15 cellular contexts compared by ENCODE assay signal in genomic region chr22:44648085-44648820, GRCh38. TPM values are rescaled to one million over a fixed set of nuclear protein-coding genes. Genes with fewer than 3 reads are reported as not detected.
DNase-seq lines count a peak whose midpoint lies in the region; ATAC-seq and TF ChIP-seq lines count a peak whose summit lies in the region.
"Had no signal": no experiment of that assay in that cellular context is flagged by ENCODE, and none has a peak within 500 bp of the region (broad histone marks: within the 10 kb centered on the region; RNA-seq: fewer than 3 reads in every experiment).

No MANE protein-coding gene starts in this region.

- no peak overlapping the region for H3K27ac ChIP-seq in H9 (ENCODE audit: insufficient read length, low read depth, low read length)
- H3K27ac ChIP-seq in duodenal mucosa (ENCODE audit: low read depth, low read length) = peak overlapping the region; percentile 50
- H3K27ac ChIP-seq in skin epidermis = peak overlapping the region in 20 of 21 experiments; percentile 47 to 92 (median 74)
- H3K27ac ChIP-seq: SJSA1 had no signal

- no peak overlapping the region for H3K4me3 ChIP-seq in duodenal mucosa (ENCODE audit: low read depth in 1 of 2, low read length in 2 of 2)
- H3K4me3 ChIP-seq in skin epidermis = no peak overlapping the region
- H3K4me3 ChIP-seq: SJSA1 had no signal

- H2BK20ac ChIP-seq in H9 (ENCODE audit: low read depth, low read length, poor library complexity, severe bottlenecking) = no peak overlapping the region

- peaks cover 50% of the 10 kb centered on the region for H3K27me3 Mint-ChIP-seq in H9 (ENCODE audit: low read depth)
- H3K27me3 Mint-ChIP-seq: activated CD4-positive, alpha-beta T cell treated with anti-CD3 and anti-CD28 coated beads for 36 hours had no signal

- H4K8ac ChIP-seq in H9 (replicated peaks; ENCODE audit: insufficient read length, low read depth, low read length) = no peak overlapping the region

- H3K14ac ChIP-seq in H9 (ENCODE audit: insufficient read depth, low read length) = no peak overlapping the region; the same call in 1 of the 2 replicates

- WGBS in H9 (ENCODE audit: extremely low coverage, insufficient read length, low lambda C conversion rate) = no CpG with 5 or more reads among the region's 12 CpGs

- H2BK12ac ChIP-seq in H9 (ENCODE audit: insufficient read length, low read depth, low read length) = no peak overlapping the region

- H3K56ac ChIP-seq in H9 (ENCODE audit: insufficient read length, low read depth, low read length) = no peak overlapping the region

- H3K9ac ChIP-seq in H9 (ENCODE audit: extremely low read depth, insufficient read length, low read length) (no peak overlapping the region), duodenal mucosa (ENCODE audit: low read depth in 1 of 2, low read length in 2 of 2) (no peak overlapping the region)

- ATAC-seq in left lobe of liver (peak; percentile 57), HG03097 (IDR thresholded peaks at IDR 0.05; ENCODE audit: low FRiP score, unreplicated experiment) (no peak)
- ATAC-seq: activated CD4-positive, alpha-beta T cell treated with anti-CD3 and anti-CD28 coated beads for 36 hours had no signal

- H3K23me2 ChIP-seq in H9 (ENCODE audit: insufficient read length, low read depth, low read length, poor library complexity, severe bottlenecking) = no peaks in the 10 kb centered on the region

- H3K4me2 ChIP-seq in H9 (ENCODE audit: insufficient read depth, insufficient read length, low read length) = no peak overlapping the region

- H3K27ac Mint-ChIP-seq in H9 = no peak overlapping the region
- H3K27ac Mint-ChIP-seq: activated CD4-positive, alpha-beta T cell treated with anti-CD3 and anti-CD28 coated beads for 36 hours; nephron had no signal

- no peak overlapping the region for H3T11ph ChIP-seq in H9 (ENCODE audit: low read length)

- H4K5ac ChIP-seq in H9 (ENCODE audit: insufficient read length, low read depth, low read length) = no peak overlapping the region

- no peak overlapping the region for H2AK5ac ChIP-seq in H9 (ENCODE audit: insufficient read length, low read length)

- H3K79me1 ChIP-seq in H9 (ENCODE audit: insufficient read depth, low read depth, low read length, poor library complexity, severe bottlenecking) = no peaks in the 10 kb centered on the region

- DNase-seq in H9 = peak; percentile 25
- DNase-seq in left lobe of liver (ENCODE audit: low spot score) = no peak
- DNase-seq in T-helper 2 cell = no peak
- no peak for DNase-seq in NCI-H2227 (lab: John Stamatoyannopoulos, UW; ENCODE audit: unreplicated experiment)
- DNase-seq in NOMO-1 treated with DMSO at 0.1 percent for 48 hours (lab: John Stamatoyannopoulos, UW; ENCODE audit: unreplicated experiment) = no peak
- DNase-seq: activated CD4-positive, alpha-beta T cell treated with anti-CD3 and anti-CD28 coated beads for 36 hours; activated naive CD4-positive, alpha-beta T cell treated with anti-CD3 and anti-CD28 coated beads, Interleukin-2, amount 50 U/mL, for 16 hours; cortex of kidney; stimulated activated CD4-positive, alpha-beta T cell treated with anti-CD3 and anti-CD28 coated beads, Interleukin-2, amount 100 ng/mL, for 48 hours had no signal

- peaks cover 4 to 21% of the 10 kb centered on the region in 2 experiments; a peak in 3 of 4 replicates for H3K4me1 Mint-ChIP-seq in H9
- H3K4me1 Mint-ChIP-seq: activated CD4-positive, alpha-beta T cell treated with anti-CD3 and anti-CD28 coated beads for 36 hours had no signal

- H3K23ac ChIP-seq in H9 (ENCODE audit: insufficient read length, low read depth, low read length) = no peak overlapping the region

- no peaks in the 10 kb centered on the region; a peak in 1 of 5 replicates for H3K9me3 Mint-ChIP-seq in H9

- no peak for TF ChIP-seq CTCF in H9 (conservative IDR thresholded peaks at IDR 0.05)

- no peaks in the 10 kb centered on the region for H3K79me2 ChIP-seq in H9 (ENCODE audit: insufficient read depth, low read length)

- no peak overlapping the region for H4K91ac ChIP-seq in H9 (ENCODE audit: insufficient read length, low read depth, low read length)

- H2AFZ ChIP-seq in H9 (ENCODE audit: low read length) = no peak overlapping the region

- H2BK15ac ChIP-seq in H9 (ENCODE audit: low read depth, low read length) = no peak overlapping the region

- H3K36me3 ChIP-seq in duodenal mucosa (ENCODE audit: control insufficient read depth in 1 of 2, insufficient read depth in 2 of 2, low read length in 2 of 2) = no peaks in the 10 kb centered on the region
- H3K36me3 ChIP-seq: SJSA1 had no signal

- H3K9me3 ChIP-seq in H9 (ENCODE audit: control insufficient read depth, low read depth, low read length) = no peaks in the 10 kb centered on the region
- H3K9me3 ChIP-seq in duodenal mucosa (ENCODE audit: control insufficient read depth in 1 of 2, low read length in 2 of 2) = no peaks in the 10 kb centered on the region
- H3K9me3 ChIP-seq: SJSA1 had no signal

- no peaks in the 10 kb centered on the region for H3K4me1 ChIP-seq in H9 (ENCODE audit: insufficient read depth, low read length)
- no peaks in the 10 kb centered on the region for H3K4me1 ChIP-seq in duodenal mucosa (ENCODE audit: control insufficient read depth in 1 of 2, insufficient read depth in 2 of 2, low read length in 2 of 2)
- H3K4me1 ChIP-seq: SJSA1 had no signal

- no peak overlapping the region for H2BK5ac ChIP-seq in H9 (ENCODE audit: insufficient read length, low read length)

- H3K18ac ChIP-seq in H9 (ENCODE audit: insufficient read length, low read depth, low read length) = no peak overlapping the region

- no peaks in the 10 kb centered on the region for H3K36me3 Mint-ChIP-seq in H9 (ENCODE audit: insufficient read depth in 1 of 3, low read depth in 3 of 3)

- H4K20me1 ChIP-seq in H9 (ENCODE audit: control insufficient read depth, insufficient read depth, insufficient read length) = no peaks in the 10 kb centered on the region

- no peak overlapping the region for H2BK120ac ChIP-seq in H9 (ENCODE audit: low read depth, low read length, poor library complexity, severe bottlenecking)

- no peak overlapping the region for H3K4ac ChIP-seq in H9 (ENCODE audit: low read depth, low read length)

- no peak overlapping the region for H3K4me3 Mint-ChIP-seq in H9
- H3K4me3 Mint-ChIP-seq: activated CD4-positive, alpha-beta T cell treated with anti-CD3 and anti-CD28 coated beads for 36 hours; nephron had no signal

- H3K27me3 ChIP-seq in H9 (ENCODE audit: insufficient read depth, low read length) (no peaks in the 10 kb centered on the region), duodenal mucosa (ENCODE audit: control insufficient read depth in 1 of 2, insufficient read depth in 2 of 2, low read length in 2 of 2) (no peaks in the 10 kb centered on the region)
- H3K27me3 ChIP-seq: SJSA1 had no signal

RNA-seq across cellular contexts. Expression of gene PRR5, which starts 53.8 kb away (rescaled TPM):
- total RNA-seq in H9 (2021) (11.8 and 12.6 TPM in 2 replicates), left lobe of liver (30.0 TPM)
- total RNA-seq: M059J had no signal
